8 cellular contexts compared by ENCODE assay signal in genomic region chr11:121451178-121451981, GRCh38. TPM values are rescaled to one million over a fixed set of nuclear protein-coding genes. Genes with fewer than 3 reads are reported as not detected.
DNase-seq lines count a peak whose midpoint lies in the region; ATAC-seq, FAIRE-seq and TF ChIP-seq lines count a peak whose summit lies in the region.

No MANE protein-coding gene starts in this region.

- H3K9me3 ChIP-seq in adipocyte (ENCODE audit: control insufficient read depth, low read length), result peaks cover 7% of the 10 kb centered on the region
- H3K9me3 ChIP-seq in HepG2 (ENCODE audit: low read length), result no peaks in the 10 kb centered on the region
- H3K9me3 ChIP-seq in thoracic aorta, result no peaks in the 10 kb centered on the region

- intact Hi-C loops in HepG2 (cut with micrococcal nuclease; ENCODE audit: unreplicated experiment), result loop anchor here (5.0 kb wide), 1 partner anchor 101 kb away; no protein-coding TSS in a partner anchor

- H3K4me3 ChIP-seq in Jurkat, Clone E6-1 (ENCODE audit: low read length), result peak overlapping the region; percentile 69
- H3K4me3 ChIP-seq in adipocyte (ENCODE audit: low read length) (peak overlapping the region; percentile 78), HepG2 (replicated peaks in 1 of 3; ENCODE audit: insufficient read depth in 1 of 3, low read depth in 2 of 3, low read length in 3 of 3) (peak overlapping the region; percentile 70 to 96 (median 94)), thoracic aorta (peak overlapping the region; percentile 94)

- peaks cover 48% of the 10 kb centered on the region for H3K27me3 ChIP-seq in adipocyte (replicated peaks; ENCODE audit: control insufficient read depth, insufficient read depth, low read length)
- peaks cover 0 to 6% of the 10 kb centered on the region in 2 experiments; a peak in 1 of 5 replicates for H3K27me3 ChIP-seq in HepG2 (ENCODE audit: control insufficient read depth in 1 of 2, insufficient read depth in 2 of 2, low read length in 2 of 2)
- no peaks in the 10 kb centered on the region for H3K27me3 ChIP-seq in thoracic aorta (replicated peaks; ENCODE audit: insufficient read depth)

- no peaks in the 10 kb centered on the region for H3K36me3 ChIP-seq in adipocyte (ENCODE audit: control insufficient read depth, insufficient read depth, low read length, severe bottlenecking)
- no peaks in the 10 kb centered on the region for H3K36me3 ChIP-seq in HepG2 (replicated peaks in 1 of 2; ENCODE audit: control insufficient read depth in 1 of 2, insufficient read depth in 2 of 2, low read length in 2 of 2)
- no peaks in the 10 kb centered on the region for H3K36me3 ChIP-seq in thoracic aorta

- H2AFZ ChIP-seq in HepG2 (ENCODE audit: low read length), result peak overlapping the region; percentile 21

- no peak for DNase-seq in Jurkat, Clone E6-1 (ENCODE audit: low read depth, low spot score)
- DNase-seq in adipocyte (ENCODE audit: low read depth) (no peak), HepG2 (ENCODE audit: low spot score) (peak; percentile 43), thoracic aorta (ENCODE audit: low spot score) (no peak), islet precursor cell (no peak), NCI-H524 (lab: John Stamatoyannopoulos, UW) (no peak), ACHN (no peak)

- in situ Hi-C loops in HepG2 (cut with HindIII; ENCODE audit: extremely low pct_ligation_motif_present, low pct_unique_long_range_greater_than_20kb), result loop anchor here (5.0 kb wide), 1 partner anchor 111 kb away; no protein-coding TSS in a partner anchor
- in situ Hi-C loops in ACHN (cut with HindIII; ENCODE audit: low pct_ligation_motif_present, low pct_unique_long_range_greater_than_20kb, low sequenced_read_pairs), result no loop called here

- H3K79me2 ChIP-seq in HepG2 (ENCODE audit: insufficient read depth, low read length), result peaks cover 41% of the 10 kb centered on the region

- peak overlapping the region; percentile 84 for H3K4me2 ChIP-seq in HepG2 (ENCODE audit: low read depth, low read length)

- TF ChIP-seq POLR2A in HepG2 (IDR thresholded peaks at IDR 0.05; ENCODE audit: insufficient read depth in 1 of 2, low read depth in 2 of 2, low read length in 2 of 2), result no peak; a peak in 1 of 4 replicates

- 2% methylated on average over 11 of the region's 22 CpGs for WGBS in HepG2 (ENCODE audit: low lambda C conversion rate)

- no peak for TF ChIP-seq CTCF in HepG2 (CRISPR knock-in tag; IDR thresholded peaks at IDR 0.05)
- no peak for TF ChIP-seq CTCF in thoracic aorta (IDR thresholded peaks at IDR 0.05)

- TF ChIP-seq EP300 in HepG2 (IDR thresholded peaks at IDR 0.05; ENCODE audit: low read depth in 2 of 2, low read length in 2 of 2), result no peak
- no peak; the same call in 1 of the 2 replicates for TF ChIP-seq EP300 in HepG2 (CRISPR knock-in tag; IDR thresholded peaks at IDR 0.05; ENCODE audit: borderline replicate concordance)

- H3K27ac ChIP-seq in HepG2 (ENCODE audit: extremely low read length, insufficient read depth, low read length) (peak overlapping the region; percentile 61), thoracic aorta (no peak overlapping the region)

- H3K4me1 ChIP-seq in adipocyte (ENCODE audit: control insufficient read depth, insufficient read depth, low read length) (peaks cover 7% of the 10 kb centered on the region), HepG2 (ENCODE audit: insufficient read depth, low read length) (peaks cover 80% of the 10 kb centered on the region), thoracic aorta (ENCODE audit: control insufficient read depth in 1 of 2, low read depth in 2 of 2) (peaks cover 7 to 20% of the 10 kb centered on the region in 2 donors)

- no peak overlapping the region for H3K9ac ChIP-seq in adipocyte (ENCODE audit: low read length)
- peak overlapping the region; percentile 73 for H3K9ac ChIP-seq in HepG2 (ENCODE audit: insufficient read depth, low read depth, low read length)

- POLR2A ChIA-PET in HepG2 (lab: Yijun Ruan, JAX), result interaction anchor here (0.8 to 2.7 kb wide), 11 partner anchors 8 to 159 kb away, joined by 3 to 21 read pairs (median 3); partner anchors contain the start of gene SC5D

- ATAC-seq in GM18511 (IDR thresholded peaks at IDR 0.05; ENCODE audit: unreplicated experiment) (peak; percentile 10), HepG2 (peak; percentile 54), thoracic aorta (ENCODE audit: insufficient number of reproducible peaks, low FRiP score, low read depth) (no peak)

- TF ChIP-seq RAD21 in HepG2 (CRISPR knock-in tag; IDR thresholded peaks at IDR 0.05), result no peak

- no peaks in the 10 kb centered on the region for H4K20me1 ChIP-seq in HepG2 (ENCODE audit: insufficient read depth, low read length)

- peak; percentile 30 for FAIRE-seq in HepG2 (lab: Jason Lieb, UNC)

- BruUV-seq in HepG2 (replicated peaks; lab: Mats Ljungman, UMichigan), result no TSS peak

- CTCF ChIA-PET in HepG2 (lab: Yijun Ruan, JAX; ENCODE audit: low intra/inter-chr PET ratio, low total read pairs), result no interaction called here

TF ChIP-seq in HepG2, 621 proteins besides CTCF, POLR2A, EP300 and RAD21 (continues in another document):
- TF ChIP-seq HNRNPLL (IDR thresholded peaks at IDR 0.05; ENCODE audit: low read depth, low read length, poor library complexity, severe bottlenecking) (no peak), GATA4 (IDR thresholded peaks at IDR 0.05; ENCODE audit: borderline replicate concordance, low read depth) (peak; percentile 32; the same call in 1 of the 2 replicates), RARA (CRISPR knock-in tag; IDR thresholded peaks at IDR 0.05) (peak; percentile 48; the same call in 1 of the 2 replicates), KDM6A (CRISPR knock-in tag; IDR thresholded peaks at IDR 0.05; ENCODE audit: low read depth) (peak; percentile 36; the same call in 1 of the 2 replicates), ZNF598 (CRISPR knock-in tag; IDR thresholded peaks at IDR 0.05; ENCODE audit: borderline replicate concordance) (no peak), ZGPAT (CRISPR knock-in tag; IDR thresholded peaks at IDR 0.05) (0 out of 2 replicates have a peak, but pooled peaks have one; percentile 42), ELF3 (CRISPR knock-in tag; IDR thresholded peaks at IDR 0.05) (peak; percentile 44; the same call in 1 of the 2 replicates), DZIP1 (CRISPR knock-in tag; IDR thresholded peaks at IDR 0.05) (no peak), ZNF235 (CRISPR knock-in tag; IDR thresholded peaks at IDR 0.05; ENCODE audit: borderline replicate concordance) (0 out of 2 replicates have a peak, but pooled peaks have one; percentile 12)

RNA-seq across cellular contexts. Expression of gene SORL1, which starts 0.7 kb away (rescaled TPM):
- polyA plus RNA-seq in Jurkat, Clone E6-1 (2012; ENCODE audit: insufficient read depth, insufficient read length), result 7.4 TPM
- total RNA-seq in HepG2 (2016; rRNA removed; fragmentation: Illumina TruSeq; extraction: Trizol) (10.5 and 21.3 TPM in 2 replicates), thoracic aorta (10 to 100 TPM; 26.9 to 33.0 TPM)
- 3.5 and 4.0 TPM in 2 replicates for total RNA-seq in HepG2 (2016; cell fraction: cytosol; rRNA removed; fragmentation: Illumina TruSeq; extraction: Trizol; ENCODE audit: low read depth)
- 8.7 and 19.9 TPM in 2 replicates for total RNA-seq in HepG2 (2016; cell fraction: insoluble cytoplasmic fraction; rRNA removed; fragmentation: Illumina TruSeq; extraction: Trizol)
- total RNA-seq in HepG2 (2016; cell fraction: membrane; rRNA removed; fragmentation: Illumina TruSeq; extraction: Trizol), result 5.1 and 5.3 TPM in 2 replicates
- total RNA-seq in HepG2 (2016; cell fraction: nucleus; rRNA removed; fragmentation: Illumina TruSeq; extraction: Trizol), result 40.2 and 51.2 TPM in 2 replicates
- 138 and 148 TPM in 2 replicates for polyA plus RNA-seq in HepG2 (2011; rRNA removed)
- polyA plus RNA-seq in HepG2 (2011; cell fraction: cytosol; rRNA removed), result 139 and 149 TPM in 2 replicates
- polyA plus RNA-seq in HepG2 (2011; cell fraction: nucleus; rRNA removed), result 450 and 556 TPM in 2 replicates
- polyA plus RNA-seq in HepG2 (2012), result 91.0 and 166 TPM in 2 replicates
- 0.50 and 0.54 TPM in 2 replicates for polyA plus RNA-seq in HepG2 (2016; cell fraction: cytosol; fragmentation: Illumina TruSeq; extraction: Trizol; ENCODE audit: low read depth)
- polyA plus RNA-seq in HepG2 (2016; cell fraction: insoluble cytoplasmic fraction; fragmentation: Illumina TruSeq; extraction: Trizol; ENCODE audit: low read depth), result 4.0 and 5.0 TPM in 2 replicates
- polyA plus RNA-seq in HepG2 (2016; cell fraction: membrane; fragmentation: Illumina TruSeq; extraction: Trizol; ENCODE audit: low read depth), result 1.00 and 1.2 TPM in 2 replicates
- polyA plus RNA-seq in HepG2 (2016; cell fraction: nucleus; fragmentation: Illumina TruSeq; extraction: Trizol; ENCODE audit: insufficient read depth, low read depth), result 20.9 and 24.9 TPM in 2 replicates
- polyA minus RNA-seq in HepG2 (2011; rRNA and poly(A)+ RNA removed; ENCODE audit: low replicate concordance), result 23.6 and 1,177 TPM in 2 replicates
- polyA minus RNA-seq in HepG2 (2011; cell fraction: cytosol; rRNA and poly(A)+ RNA removed), result 280 and 339 TPM in 2 replicates
- polyA minus RNA-seq in HepG2 (2011; cell fraction: nucleus; rRNA and poly(A)+ RNA removed), result 516 and 542 TPM in 2 replicates
